In the genomic region with DNA sequence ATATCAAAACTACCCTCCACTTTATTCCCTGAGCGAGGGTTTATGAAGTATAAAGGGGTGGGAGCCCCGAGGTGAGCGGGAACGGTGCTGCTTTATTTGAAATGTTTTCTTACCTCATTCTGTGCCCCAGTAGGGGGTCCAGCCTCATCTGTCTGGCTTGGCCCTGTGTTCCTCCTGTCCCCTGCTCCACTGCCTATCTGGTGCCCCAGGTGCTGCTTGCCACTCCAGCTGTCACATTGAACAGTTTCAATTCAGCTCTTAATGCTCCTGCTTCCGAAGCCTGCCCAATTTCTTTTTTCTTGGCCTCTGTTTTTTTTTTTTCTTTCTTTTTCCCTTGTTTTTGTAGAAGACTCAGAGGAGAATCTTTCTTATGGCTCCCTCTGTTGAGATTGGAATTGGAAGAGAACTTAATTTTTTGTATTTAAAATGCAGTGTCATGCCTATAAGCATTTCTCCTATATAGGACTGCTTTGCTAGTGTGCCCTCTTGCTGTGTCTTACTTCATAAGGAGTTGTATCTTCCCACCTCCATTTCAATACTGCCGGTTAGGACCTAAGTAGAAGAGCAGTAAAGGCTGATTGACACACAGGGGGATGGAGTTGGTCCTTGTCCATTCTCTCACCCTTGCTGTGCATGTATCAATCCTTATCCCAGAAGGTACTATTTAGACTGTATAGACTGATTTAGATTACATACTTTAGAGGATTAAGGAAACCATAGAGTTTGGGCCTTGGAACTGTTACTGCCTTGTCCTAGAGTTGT, we compare ENCODE assay signal across 8 cellular contexts. TPM values are rescaled to one million over a fixed set of nuclear protein-coding genes. Genes with fewer than 3 reads are reported as not detected.
A peak's percentile ranks its signal among the peaks of the same experiment; 100 is the strongest.
DNase-seq lines count a peak whose midpoint lies in the region; ATAC-seq and TF ChIP-seq lines count a peak whose summit lies in the region.

No MANE protein-coding gene starts in this region.

- peak overlapping the region; percentile 100 for H3K4me3 Mint-ChIP-seq in endodermal cell

- peaks cover 45% of the 10 kb centered on the region for H3K4me1 Mint-ChIP-seq in endodermal cell

- no peaks in the 10 kb centered on the region for H3K9me3 ChIP-seq in ES-I3 (ENCODE audit: control insufficient read depth, insufficient read depth, low read length)
- no peaks in the 10 kb centered on the region for H3K9me3 ChIP-seq in endodermal cell (ENCODE audit: control insufficient read depth, low read length)
- no peaks in the 10 kb centered on the region for H3K9me3 ChIP-seq in ovary

- H3K36me3 ChIP-seq in ES-I3 (ENCODE audit: insufficient read depth, low read length) (no peaks in the 10 kb centered on the region), endodermal cell (ENCODE audit: control insufficient read depth, insufficient read depth, low read length) (peaks cover 55% of the 10 kb centered on the region), ovary (no peaks in the 10 kb centered on the region)

- peak; percentile 36 for DNase-seq in NCI-H2171 treated with DMSO at 0.1 percent for 48 hours (lab: John Stamatoyannopoulos, UW)
- DNase-seq in endodermal cell, result peak; percentile 69
- no peak for DNase-seq in ovary
- DNase-seq in activated effector memory CD4-positive, alpha-beta T cell treated with Interleukin-2 at 50 U/mL for 16 hours, result no peak
- no peak for DNase-seq in UCSD-AML1 (lab: John Stamatoyannopoulos, UW; ENCODE audit: unreplicated experiment)
- no peak for DNase-seq in GM10248 (ENCODE audit: extremely low spot score)

- H3K27ac ChIP-seq in endodermal cell (ENCODE audit: low read depth, low read length) (no peak overlapping the region), ovary (no peak overlapping the region)

- TF ChIP-seq POLR2A in ovary (IDR thresholded peaks at IDR 0.05), result no peak

- intact Hi-C loops in ovary (cut with DNase I), result no loop called here

- H3K4me1 ChIP-seq in ES-I3 (ENCODE audit: insufficient read depth, low read length), result peaks cover 28% of the 10 kb centered on the region
- H3K4me1 ChIP-seq in endodermal cell (ENCODE audit: control insufficient read depth, insufficient read depth, low read length), result no peaks in the 10 kb centered on the region
- peaks cover 16% of the 10 kb centered on the region for H3K4me1 ChIP-seq in ovary (ENCODE audit: insufficient read depth)

- WGBS in endodermal cell (ENCODE audit: insufficient coverage in 1 of 2, insufficient read length in 1 of 2), 2 experiments, result 63 to 65% methylated on average over 3 to 5 of the region's 6 CpGs
- WGBS in ovary, 3 donors, result 67 to 81% (median 73%) methylated on average over 6 of the region's 6 CpGs

- POLR2A ChIA-PET in GM10248 (lab: Yijun Ruan, JAX), result interaction anchor here (0.7 kb wide), 1 partner anchor 51 kb away, joined by 3 read pairs; no protein-coding TSS in a partner anchor

- H3K27me3 ChIP-seq in endodermal cell (ENCODE audit: control insufficient read depth, insufficient read depth, low read length, poor library complexity, severe bottlenecking), result no peaks in the 10 kb centered on the region
- no peaks in the 10 kb centered on the region for H3K27me3 ChIP-seq in ovary

- H3K36me3 Mint-ChIP-seq in endodermal cell (ENCODE audit: low read depth), result peaks cover 39% of the 10 kb centered on the region

- CTCF ChIA-PET in GM10248 (lab: Yijun Ruan, JAX), result interaction anchor here (2.2 kb wide), 1 partner anchor 12 kb away, joined by 7 read pairs; no protein-coding TSS in a partner anchor

- no peaks in the 10 kb centered on the region for H3K27me3 Mint-ChIP-seq in endodermal cell (ENCODE audit: insufficient read depth)

- no peak for TF ChIP-seq EP300 in ovary (IDR thresholded peaks at IDR 0.05)

- H3K27ac Mint-ChIP-seq in endodermal cell, result peak overlapping the region; percentile 73

- H3K4me3 ChIP-seq in endodermal cell (ENCODE audit: low read length) (peak overlapping the region; percentile 99), ovary (peak overlapping the region; percentile 87)

- TF ChIP-seq CTCF in endodermal cell (conservative IDR thresholded peaks at IDR 0.05), result no peak
- TF ChIP-seq CTCF in ovary (IDR thresholded peaks at IDR 0.05), result no peak
- no peak for TF ChIP-seq CTCF in GM10248 (IDR thresholded peaks at IDR 0.05; ENCODE audit: control extremely low read depth, extremely low read depth, low read depth, missing control alignments)

- ATAC-seq in GM18502 (IDR thresholded peaks at IDR 0.05; ENCODE audit: poor library complexity, unreplicated experiment), result no peak

- H3K9ac ChIP-seq in ES-I3 (ENCODE audit: low read depth, low read length), result peak overlapping the region; percentile 97; the same call in 1 of the 2 replicates
- H3K9ac ChIP-seq in endodermal cell (ENCODE audit: extremely low read depth, low read length, poor library complexity, severe bottlenecking), result peak overlapping the region; percentile 100

- H3K9me3 Mint-ChIP-seq in endodermal cell, result peaks cover 2% of the 10 kb centered on the region

RNA-seq across cellular contexts. Expression of gene ATXN7L3B, which starts 2.3 kb away (rescaled TPM):
- total RNA-seq in endodermal cell (10 to 100 TPM; 57.1 to 71.7 TPM), ovary (10 to 100 TPM; 20.0 to 45.7 (median 37.9) TPM)
- 51.6 TPM for polyA plus RNA-seq in endodermal cell (2013, experiment 1 of 2)
- polyA plus RNA-seq in endodermal cell (2013, experiment 2 of 2), result 48.9 TPM
- 10 to 100 TPM; 19.7 to 43.5 TPM for polyA plus RNA-seq in ovary

Comparison
In these comparisons a context has a peak if more than half of its experiments do, and no peak if none do; other contexts are left out.
1. DNase-seq: peak in NCI-H2171 treated with DMSO at 0.1 percent for 48 hours (single experiment) and endodermal cell (single experiment); none in ovary (0 of 5), activated effector memory CD4-positive, alpha-beta T cell treated with Interleukin-2 at 50 U/mL for 16 hours (single experiment), UCSD-AML1 (single experiment) and GM10248 (single experiment).